In the genomic region with DNA sequence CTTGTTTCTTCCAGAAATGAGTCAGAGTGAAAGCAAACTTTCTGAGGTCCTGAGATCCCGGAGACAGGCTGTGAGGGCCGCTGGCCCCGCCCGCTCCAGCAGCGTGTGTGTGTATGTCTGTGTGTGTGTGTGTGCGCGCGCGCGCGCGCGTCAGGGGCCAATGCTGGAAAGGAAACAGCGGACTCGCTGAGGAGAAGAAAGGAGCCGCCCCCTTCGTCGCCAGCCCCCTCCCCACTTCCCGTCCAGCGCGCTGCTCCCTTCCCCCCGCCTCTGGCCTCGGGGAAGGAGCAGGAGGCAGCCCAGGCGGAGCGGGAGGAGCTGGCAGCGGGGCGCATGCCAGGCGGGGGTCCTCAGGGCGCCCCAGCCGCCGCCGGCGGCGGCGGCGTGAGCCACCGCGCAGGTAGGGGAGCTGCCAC, we compare ENCODE assay signal across 8 cellular contexts. TPM values are rescaled to one million over a fixed set of nuclear protein-coding genes. Genes with fewer than 3 reads are reported as not detected.
DNase-seq lines count a peak whose midpoint lies in the region; ATAC-seq and TF ChIP-seq lines count a peak whose summit lies in the region.

A gene (plus strand): TSS at position 256 of the 416 bp plus-strand sequence. CDS start 78 bp downstream, at position 334.

- peak; percentile 75 for ATAC-seq in CD8-positive, alpha-beta T cell
- ATAC-seq in GM21528 (IDR thresholded peaks at IDR 0.05; ENCODE audit: low FRiP score, unreplicated experiment) = peak; percentile 45

- peak within 1 kb of the TSS; percentile 89 for H3K4me3 ChIP-seq in CD8-positive, alpha-beta T cell (ENCODE audit: low read depth, low read length)
- H3K4me3 ChIP-seq in neural cell (ENCODE audit: low read length) (peak within 1 kb of the TSS; percentile 74), suprapubic skin (peak within 1 kb of the TSS; percentile 84)

- H3K27ac Mint-ChIP-seq in CD8-positive, alpha-beta T cell = peak within 1 kb of the TSS; percentile 90
- peak within 1 kb of the TSS; percentile 90 for H3K27ac Mint-ChIP-seq in activated naive CD4-positive, alpha-beta T cell treated with anti-CD3 and anti-CD28 coated beads, Interleukin-2, amount 10 ng/mL, durations not matched to agents 7 days and 5 days

- TF ChIP-seq RAD21 in neural cell (conservative IDR thresholded peaks at IDR 0.05) = peak; percentile 15

- H3K4me1 Mint-ChIP-seq in CD8-positive, alpha-beta T cell (ENCODE audit: low read depth) = peaks cover 42% of the 10 kb centered on the region
- peaks cover 39% of the 10 kb centered on the region for H3K4me1 Mint-ChIP-seq in activated naive CD4-positive, alpha-beta T cell treated with anti-CD3 and anti-CD28 coated beads, Interleukin-2, amount 10 ng/mL, durations not matched to agents 7 days and 5 days

- 0% methylated on average over 4 of the region's 38 CpGs for WGBS in suprapubic skin

- no peaks in the 10 kb centered on the region for H3K79me2 ChIP-seq in neural cell (replicated peaks; ENCODE audit: insufficient read depth, low read length)

- H3K4me1 ChIP-seq in CD8-positive, alpha-beta T cell (ENCODE audit: insufficient read depth, low read length) = peaks cover 26% of the 10 kb centered on the region
- H3K4me1 ChIP-seq in suprapubic skin = peaks cover 28% of the 10 kb centered on the region

- H3K9me2 ChIP-seq in neural cell (ENCODE audit: insufficient read depth, low read length) = no peaks in the 10 kb centered on the region

- no peaks in the 10 kb centered on the region for H3K27me3 ChIP-seq in CD8-positive, alpha-beta T cell (ENCODE audit: insufficient read depth, low read length)
- H3K27me3 ChIP-seq in neural cell (ENCODE audit: insufficient read depth, low read depth, low read length) (peaks cover 11% of the 10 kb centered on the region), suprapubic skin (no peaks in the 10 kb centered on the region)

- intact Hi-C loops in CD8-positive, alpha-beta T cell (cut with DNase I, micrococcal nuclease) = loop anchor here (1.0 to 10.0 kb wide), 4 partner anchors 14 to 382 kb away; a partner anchor contains a TSS

- POLR2A ChIA-PET in CD8-positive, alpha-beta T cell (lab: Charles Lee) = interaction anchor here (1.1 to 2.1 kb wide), 4 partner anchors 9 to 21 kb away, joined by 3 to 6 read pairs (median 4); no protein-coding TSS in a partner anchor

- peak in 1 of 2 donors; percentile 18 for TF ChIP-seq POLR2A in suprapubic skin (IDR thresholded peaks at IDR 0.05)

- peak within 1 kb of the TSS; percentile 50 for H3K27ac ChIP-seq in CD8-positive, alpha-beta T cell (ENCODE audit: low read depth, low read length)
- H3K27ac ChIP-seq in KOPT-K1 (ENCODE audit: low read depth, low read length, poor library complexity, severe bottlenecking) (peak within 1 kb of the TSS; percentile 55), neural cell (ENCODE audit: low read length) (no peak within 1 kb of the TSS), suprapubic skin (peak within 1 kb of the TSS; percentile 92)

- no peaks in the 10 kb centered on the region for H3K36me3 ChIP-seq in CD8-positive, alpha-beta T cell (ENCODE audit: insufficient read depth, low read length)
- H3K36me3 ChIP-seq in KOPT-K1 (ENCODE audit: insufficient read depth, low read length) = no peaks in the 10 kb centered on the region
- H3K36me3 ChIP-seq in neural cell (ENCODE audit: insufficient read depth, low read length) = no peaks in the 10 kb centered on the region
- no peaks in the 10 kb centered on the region for H3K36me3 ChIP-seq in suprapubic skin

- no peaks in the 10 kb centered on the region for H4K20me1 ChIP-seq in neural cell (ENCODE audit: insufficient read depth)

- TF ChIP-seq EP300 in neural cell (conservative IDR thresholded peaks at IDR 0.05; ENCODE audit: poor library complexity, severe bottlenecking) (peak; percentile 8), suprapubic skin (IDR thresholded peaks at IDR 0.05) (no peak)

- CTCF ChIA-PET in CD8-positive, alpha-beta T cell (lab: Charles Lee) = interaction anchor here (0.8 to 1.2 kb wide), 2 partner anchors 21 to 23 kb away, joined by 3 to 4 read pairs; no protein-coding TSS in a partner anchor
- CTCF ChIA-PET in activated naive CD4-positive, alpha-beta T cell treated with anti-CD3 and anti-CD28 coated beads, Interleukin-2, amount 10 ng/mL, durations not matched to agents 7 days and 5 days (lab: Charles Lee) = interaction anchor here (1.1 to 1.3 kb wide), 3 partner anchors 10 to 131 kb away, joined by 3 to 4 read pairs (median 3); no protein-coding TSS in a partner anchor

- peak within 1 kb of the TSS; percentile 96 for H3K4me3 Mint-ChIP-seq in CD8-positive, alpha-beta T cell
- H3K4me3 Mint-ChIP-seq in activated naive CD4-positive, alpha-beta T cell treated with anti-CD3 and anti-CD28 coated beads, Interleukin-2, amount 10 ng/mL, durations not matched to agents 7 days and 5 days = peak within 1 kb of the TSS; percentile 85

- H2AFZ ChIP-seq in neural cell (ENCODE audit: low read depth, low read length) = peak within 1 kb of the TSS; percentile 12

- peak within 1 kb of the TSS; percentile 63 for H3K9ac ChIP-seq in neural cell (ENCODE audit: low read length)

- peak; percentile 31 to 80 (median 57) for DNase-seq in CD8-positive, alpha-beta T cell
- DNase-seq in RPMI8226 = peak; percentile 85
- peak; percentile 86 for DNase-seq in activated naive CD4-positive, alpha-beta T cell treated with anti-CD3 and anti-CD28 coated beads, Interleukin-2, amount 10 ng/mL, durations not matched to agents 7 days and 5 days
- DNase-seq in foreskin melanocyte = peak; percentile 91
- peak; percentile 90 for DNase-seq in suprapubic skin (ENCODE audit: low spot score in 2 of 2)

- H3K36me3 Mint-ChIP-seq in CD8-positive, alpha-beta T cell = peaks cover 3% of the 10 kb centered on the region
- peaks cover 4% of the 10 kb centered on the region for H3K36me3 Mint-ChIP-seq in activated naive CD4-positive, alpha-beta T cell treated with anti-CD3 and anti-CD28 coated beads, Interleukin-2, amount 10 ng/mL, durations not matched to agents 7 days and 5 days

- no peaks in the 10 kb centered on the region for H3K9me3 Mint-ChIP-seq in CD8-positive, alpha-beta T cell
- no peaks in the 10 kb centered on the region for H3K9me3 Mint-ChIP-seq in activated naive CD4-positive, alpha-beta T cell treated with anti-CD3 and anti-CD28 coated beads, Interleukin-2, amount 10 ng/mL, durations not matched to agents 7 days and 5 days

- peak within 1 kb of the TSS; percentile 78 for H3K4me2 ChIP-seq in neural cell (ENCODE audit: low read length)

- no peaks in the 10 kb centered on the region for H3K9me3 ChIP-seq in CD8-positive, alpha-beta T cell (ENCODE audit: low read length)
- H3K9me3 ChIP-seq in KOPT-K1 (ENCODE audit: insufficient read depth, low read length, poor library complexity, severe bottlenecking) = no peaks in the 10 kb centered on the region
- no peaks in the 10 kb centered on the region for H3K9me3 ChIP-seq in neural cell (ENCODE audit: low read length)
- no peaks in the 10 kb centered on the region for H3K9me3 ChIP-seq in suprapubic skin

- no peaks in the 10 kb centered on the region for H3F3A ChIP-seq in neural cell (ENCODE audit: insufficient read depth, low read length, poor library complexity, severe bottlenecking)

- no peak for TF ChIP-seq CTCF in CD8-positive, alpha-beta T cell (IDR thresholded peaks at IDR 0.05)
- TF ChIP-seq CTCF in neural cell (IDR thresholded peaks at IDR 0.05; ENCODE audit: poor library complexity, severe bottlenecking) (no peak), suprapubic skin (IDR thresholded peaks at IDR 0.05) (no peak)

- H3K27me3 Mint-ChIP-seq in CD8-positive, alpha-beta T cell (ENCODE audit: low read depth) = no peaks in the 10 kb centered on the region
- peaks cover 33% of the 10 kb centered on the region for H3K27me3 Mint-ChIP-seq in activated naive CD4-positive, alpha-beta T cell treated with anti-CD3 and anti-CD28 coated beads, Interleukin-2, amount 10 ng/mL, durations not matched to agents 7 days and 5 days

TF ChIP-seq in neural cell, 6 proteins besides CTCF, POLR2A, EP300 and RAD21:
- TF ChIP-seq, protein P1, sequence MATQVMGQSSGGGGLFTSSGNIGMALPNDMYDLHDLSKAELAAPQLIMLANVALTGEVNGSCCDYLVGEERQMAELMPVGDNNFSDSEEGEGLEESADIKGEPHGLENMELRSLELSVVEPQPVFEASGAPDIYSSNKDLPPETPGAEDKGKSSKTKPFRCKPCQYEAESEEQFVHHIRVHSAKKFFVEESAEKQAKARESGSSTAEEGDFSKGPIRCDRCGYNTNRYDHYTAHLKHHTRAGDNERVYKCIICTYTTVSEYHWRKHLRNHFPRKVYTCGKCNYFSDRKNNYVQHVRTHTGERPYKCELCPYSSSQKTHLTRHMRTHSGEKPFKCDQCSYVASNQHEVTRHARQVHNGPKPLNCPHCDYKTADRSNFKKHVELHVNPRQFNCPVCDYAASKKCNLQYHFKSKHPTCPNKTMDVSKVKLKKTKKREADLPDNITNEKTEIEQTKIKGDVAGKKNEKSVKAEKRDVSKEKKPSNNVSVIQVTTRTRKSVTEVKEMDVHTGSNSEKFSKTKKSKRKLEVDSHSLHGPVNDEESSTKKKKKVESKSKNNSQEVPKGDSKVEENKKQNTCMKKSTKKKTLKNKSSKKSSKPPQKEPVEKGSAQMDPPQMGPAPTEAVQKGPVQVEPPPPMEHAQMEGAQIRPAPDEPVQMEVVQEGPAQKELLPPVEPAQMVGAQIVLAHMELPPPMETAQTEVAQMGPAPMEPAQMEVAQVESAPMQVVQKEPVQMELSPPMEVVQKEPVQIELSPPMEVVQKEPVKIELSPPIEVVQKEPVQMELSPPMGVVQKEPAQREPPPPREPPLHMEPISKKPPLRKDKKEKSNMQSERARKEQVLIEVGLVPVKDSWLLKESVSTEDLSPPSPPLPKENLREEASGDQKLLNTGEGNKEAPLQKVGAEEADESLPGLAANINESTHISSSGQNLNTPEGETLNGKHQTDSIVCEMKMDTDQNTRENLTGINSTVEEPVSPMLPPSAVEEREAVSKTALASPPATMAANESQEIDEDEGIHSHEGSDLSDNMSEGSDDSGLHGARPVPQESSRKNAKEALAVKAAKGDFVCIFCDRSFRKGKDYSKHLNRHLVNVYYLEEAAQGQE (IDR thresholded peaks at IDR 0.05; ENCODE audit: borderline replicate concordance) = no peak
- TF ChIP-seq MXI1 (conservative IDR thresholded peaks at IDR 0.05; ENCODE audit: poor library complexity, severe bottlenecking) (peak; percentile 46), EZH2 (IDR thresholded peaks at IDR 0.05; ENCODE audit: borderline replicate concordance, insufficient read depth, low read length, poor library complexity, severe bottlenecking) (no peak)

RNA-seq across cellular contexts. Expression of the gene that starts here (rescaled TPM):
- total RNA-seq in CD8-positive, alpha-beta T cell = 10 to 100 TPM in 1 of 2 experiments, 1 to 10 TPM in 1; 9.6 to 10.1 TPM
- 0.42 and 0.84 TPM in 2 replicates for polyA plus RNA-seq in neural cell
- 2.9 and 3.4 TPM in 2 replicates for polyA minus RNA-seq in neural cell
- total RNA-seq in suprapubic skin = 1 to 10 TPM; 3.0 to 8.4 (median 5.2) TPM
